Comparison of ENCODE assay signal across 8 cellular contexts in the genomic region with DNA sequence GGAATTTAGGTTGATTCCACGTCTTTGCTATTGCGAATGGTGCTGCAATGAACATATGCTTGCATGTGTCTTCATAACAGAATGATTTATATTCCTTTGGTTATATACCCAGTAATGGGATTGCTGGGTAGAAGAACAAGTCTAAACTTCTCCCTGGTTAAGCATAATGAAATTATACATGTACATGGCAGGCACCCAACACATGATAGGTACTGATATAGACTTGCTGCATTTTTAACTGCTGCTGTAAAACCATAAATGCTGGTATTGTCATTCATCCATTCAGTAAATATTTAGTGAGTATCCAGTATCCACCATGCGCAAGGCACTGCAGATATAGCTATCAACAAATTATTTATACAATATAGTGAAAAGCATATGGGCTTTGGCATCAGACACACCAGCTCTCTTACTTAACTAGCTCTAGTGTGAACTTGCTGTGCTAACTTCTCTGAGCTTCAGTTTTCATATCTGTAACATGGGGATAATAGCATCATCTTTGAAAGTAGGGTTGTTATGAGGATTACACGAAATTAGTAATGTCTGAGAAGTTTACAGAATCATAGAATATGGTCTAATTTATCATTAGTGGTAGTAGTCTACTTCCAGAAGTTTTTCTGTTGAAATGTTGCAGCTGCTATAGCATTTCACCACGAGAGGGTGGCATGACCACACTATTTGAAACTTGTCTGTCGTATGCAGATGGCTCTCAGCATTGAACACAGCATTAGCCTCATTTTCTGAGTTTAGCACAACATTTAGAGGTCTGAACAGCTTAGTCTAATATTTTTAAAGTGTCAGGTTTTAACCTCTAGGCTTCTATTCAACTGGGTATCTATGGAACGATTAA. TPM values are rescaled to one million over a fixed set of nuclear protein-coding genes. Genes with fewer than 3 reads are reported as not detected.
DNase-seq lines count a peak whose midpoint lies in the region; ATAC-seq and TF ChIP-seq lines count a peak whose summit lies in the region.

No MANE protein-coding gene starts in this region.

- POLR2A ChIA-PET in AG04449 (lab: Yijun Ruan, JAX) = no interaction called here

- intact Hi-C loops in colonic mucosa (cut with DNase I) = no loop called here

- TF ChIP-seq CTCF in AG04449 (IDR thresholded peaks at IDR 0.05; ENCODE audit: insufficient read depth, low read length, missing control alignments) (peak; percentile 8), GM12873 (IDR thresholded peaks at IDR 0.05; ENCODE audit: insufficient read depth, low read depth, low read length, missing control alignments) (peak; percentile 59), colonic mucosa (IDR thresholded peaks at IDR 0.05) (peak; percentile 28)

- DNase-seq in AG04449 (ENCODE audit: low read depth, low spot score) = no peak
- peak; percentile 13 for DNase-seq in NCI-H2107 treated with DMSO at 0.1 percent for 48 hours (lab: John Stamatoyannopoulos, UW; ENCODE audit: unreplicated experiment)
- no peak for DNase-seq in colonic mucosa
- peak; percentile 45 for DNase-seq in middle frontal gyrus (ENCODE audit: extremely low spot score, low spot score)
- DNase-seq in effector CD4-positive, alpha-beta T cell = no peak
- no peak for DNase-seq in GF-D8 (lab: John Stamatoyannopoulos, UW)

- H3K4me3 ChIP-seq in AG04449 (ENCODE audit: low read depth, low read length) (no peak overlapping the region), colonic mucosa (no peak overlapping the region)

- no peaks in the 10 kb centered on the region for H3K27me3 ChIP-seq in colonic mucosa

- H3K36me3 ChIP-seq in colonic mucosa = no peaks in the 10 kb centered on the region

- CTCF ChIA-PET in AG04449 (lab: Yijun Ruan, JAX) = no interaction called here

- no peaks in the 10 kb centered on the region for H3K9me3 ChIP-seq in colonic mucosa

- ATAC-seq in HG02623 (IDR thresholded peaks at IDR 0.05; ENCODE audit: unreplicated experiment) = peak; percentile 84

- H3K4me1 ChIP-seq in colonic mucosa = no peaks in the 10 kb centered on the region

- H3K9ac ChIP-seq in colonic mucosa (ENCODE audit: low read depth in 2 of 2, low read length in 2 of 2) = no peak overlapping the region

- H3K27ac ChIP-seq in colonic mucosa = no peak overlapping the region

RNA-seq across cellular contexts. Expression of gene SEL1L, which starts 32.0 kb away (rescaled TPM):
- 100 to 1,000 TPM in 1 of 2 donors, 10 to 100 TPM in 1; 91.2 to 121 TPM for total RNA-seq in colonic mucosa

Comparison
In these comparisons a context has a peak if more than half of its experiments do, and no peak if none do; other contexts are left out.
1. DNase-seq: peak in NCI-H2107 treated with DMSO at 0.1 percent for 48 hours (single experiment) and middle frontal gyrus (single experiment); none in AG04449 (single experiment), colonic mucosa (single experiment), effector CD4-positive, alpha-beta T cell (single experiment) and GF-D8 (single experiment).
2. CTCF ChIP-seq: peak in every context shown above with its lines; median percentile 59 in GM12873; 28 in colonic mucosa; 8 in AG04449.